Comparison of ENCODE assay signal across 8 cellular contexts in genomic region chr1:15886613-15887167, GRCh38. TPM values are rescaled to one million over a fixed set of nuclear protein-coding genes. Genes with fewer than 3 reads are reported as not detected.
DNase-seq lines count a peak whose midpoint lies in the region; ATAC-seq and TF ChIP-seq lines count a peak whose summit lies in the region.

No MANE protein-coding gene starts in this region.

- CTCF ChIA-PET in HEK293T (lab: Yijun Ruan, JAX): interaction anchor here (0.7 to 2.6 kb wide), 3 partner anchors 10 to 758 kb away, joined by 3 to 11 read pairs (median 4); no protein-coding TSS in a partner anchor

- intact Hi-C loops in left colon (cut with DNase I, micrococcal nuclease): no loop called here
- intact Hi-C loops in head of caudate nucleus (cut with DNase I): loop anchor here (5.0 to 10.0 kb wide), 2 partner anchors 39 to 108 kb away; partner anchors contain the start of gene SPEN

- no peak for DNase-seq in HEK293T (ENCODE audit: extremely low spot score)
- DNase-seq in left colon: no peak
- no peak for DNase-seq in substantia nigra (lab: John Stamatoyannopoulos, UW)
- DNase-seq in EL: no peak
- no peak for DNase-seq in CD1c-positive myeloid dendritic cell (ENCODE audit: extremely low spot score)
- no peak for DNase-seq in head of caudate nucleus

- H3K27ac ChIP-seq in angular gyrus (ENCODE audit: low read depth, low read length): peak overlapping the region; percentile 97
- peak overlapping the region; percentile 94 for H3K27ac ChIP-seq in substantia nigra (ENCODE audit: low read depth, low read length, poor library complexity, severe bottlenecking)

- ATAC-seq in left colon (peak; percentile 9), GM19035 (IDR thresholded peaks at IDR 0.05; ENCODE audit: unreplicated experiment) (no peak)

- POLR2A ChIA-PET in HEK293T (lab: Yijun Ruan, JAX): interaction anchor here (1.7 to 2.5 kb wide), 3 partner anchors 37 to 53 kb away, joined by 3 to 14 read pairs (median 8); no protein-coding TSS in a partner anchor

TF ChIP-seq in HEK293T, 16 proteins besides CTCF, POLR2A, EP300 and RAD21:
- TF ChIP-seq NFRKB (IDR thresholded peaks at IDR 0.05) (no peak), PKNOX1 (IDR thresholded peaks at IDR 0.05) (peak; percentile 52; the same call in 1 of the 2 replicates), TARDBP (IDR thresholded peaks at IDR 0.05) (no peak), SUZ12 (IDR thresholded peaks at IDR 0.05) (no peak), SP1 (IDR thresholded peaks at IDR 0.05) (no peak)
TF ChIP-seq in HEK293T: peak in this region for 1.

RNA-seq across cellular contexts. Expression of gene SPEN, which starts 39.2 kb away (rescaled TPM):
- 10 to 100 TPM; 46.7 to 47.6 TPM for total RNA-seq in left colon
